ENCODE assay signal across 8 cellular contexts in the genomic region with DNA sequence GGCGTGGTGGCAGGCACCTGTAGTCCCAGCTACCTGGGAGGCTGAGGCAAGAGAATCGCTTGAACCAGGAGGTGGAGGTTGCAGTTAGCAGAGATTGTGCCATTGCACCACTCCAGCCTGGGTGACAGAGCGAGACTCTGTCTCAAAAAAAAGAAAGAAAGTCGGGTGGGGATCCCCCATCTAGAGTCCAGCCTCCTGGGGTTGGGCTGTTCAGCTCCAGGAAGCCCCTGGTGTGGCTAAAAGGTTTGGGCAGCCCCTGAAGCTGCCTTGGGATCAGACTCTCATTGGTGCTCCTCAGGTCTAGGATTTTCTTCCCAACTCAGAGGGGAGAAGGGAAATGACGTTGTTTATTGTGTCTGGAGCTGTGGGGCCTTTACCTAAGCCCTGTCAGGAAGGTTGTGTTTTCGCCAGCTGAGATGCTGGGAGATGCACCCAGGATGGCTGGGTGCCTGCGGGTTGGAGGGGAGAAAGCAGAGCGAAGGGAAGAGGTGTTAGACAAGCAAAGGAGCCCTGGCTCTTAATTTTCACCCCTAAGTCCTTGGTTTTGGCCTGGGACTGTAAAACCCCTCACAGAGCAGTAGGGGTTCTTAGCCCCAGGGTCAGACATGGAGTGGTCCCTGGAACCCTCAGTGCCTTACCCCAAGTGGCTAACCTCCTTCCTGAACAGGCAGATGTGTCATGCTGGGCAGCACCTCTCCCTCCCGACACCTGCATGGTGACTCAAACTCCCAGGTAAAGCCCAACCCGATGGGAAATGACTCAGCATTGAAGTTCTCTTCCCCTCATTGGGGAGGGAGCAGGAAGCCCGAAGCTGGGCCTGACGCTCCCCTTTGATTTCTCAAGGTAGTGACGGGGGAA. TPM values are rescaled to one million over a fixed set of nuclear protein-coding genes. Genes with fewer than 3 reads are reported as not detected.
DNase-seq lines count a peak whose midpoint lies in the region; ATAC-seq, FAIRE-seq and TF ChIP-seq lines count a peak whose summit lies in the region.

No MANE protein-coding gene starts in this region.

- H3K36me3 Mint-ChIP-seq in T-helper 17 cell (ENCODE audit: low read depth) (peaks cover 2% of the 10 kb centered on the region), chondrocyte (ENCODE audit: low read depth) (peaks cover 1% of the 10 kb centered on the region)

- no peak overlapping the region for H3K27ac ChIP-seq in colonic mucosa

- intact Hi-C loops in colonic mucosa (cut with DNase I), result no loop called here

- DNase-seq in Daoy (ENCODE audit: low read depth) (peak; percentile 55), T-helper 17 cell (peak in 2 of 3 donors; percentile 30 to 49), colonic mucosa (peak; percentile 40), chondrocyte (ENCODE audit: low spot score) (no peak), D721Med (ENCODE audit: insufficient read length, low spot score) (no peak)
- DNase-seq in stimulated activated CD4-positive, alpha-beta T cell treated with anti-CD3 and anti-CD28 coated beads, Interleukin-1b, Interleukin-23, amount 100 ng/mL, for 4 hours (ENCODE audit: low read depth in 2 of 2), result peak; percentile 34 to 60

- FAIRE-seq in D721Med (lab: Jason Lieb, UNC), result no peak

- H3K36me3 ChIP-seq in colonic mucosa, result no peaks in the 10 kb centered on the region

- H3K27ac Mint-ChIP-seq in T-helper 17 cell (peak overlapping the region; percentile 74), chondrocyte (ENCODE audit: unreplicated experiment) (no peak overlapping the region)

- no peaks in the 10 kb centered on the region for H3K27me3 ChIP-seq in colonic mucosa

- peak; percentile 87 for ATAC-seq in HG02610 (IDR thresholded peaks at IDR 0.05; ENCODE audit: unreplicated experiment)
- ATAC-seq in T-helper 17 cell, result peak; percentile 93
- no peak for ATAC-seq in GM19328 (IDR thresholded peaks at IDR 0.05; ENCODE audit: unreplicated experiment)

- H3K4me1 Mint-ChIP-seq in T-helper 17 cell (peaks cover 15% of the 10 kb centered on the region), chondrocyte (ENCODE audit: low read depth) (no peaks in the 10 kb centered on the region)

- TF ChIP-seq CTCF in colonic mucosa (IDR thresholded peaks at IDR 0.05) (no peak), chondrocyte (IDR thresholded peaks at IDR 0.05) (no peak), D721Med (IDR thresholded peaks at IDR 0.05; ENCODE audit: insufficient read depth, missing control alignments) (no peak)

- H3K9me3 ChIP-seq in T-helper 17 cell (ENCODE audit: control insufficient read depth, low read length, poor library complexity, severe bottlenecking) (no peaks in the 10 kb centered on the region), colonic mucosa (no peaks in the 10 kb centered on the region)

- H3K4me3 Mint-ChIP-seq in T-helper 17 cell (peak overlapping the region; percentile 67), chondrocyte (ENCODE audit: unreplicated experiment) (no peak overlapping the region)

- no peak overlapping the region for H3K4me3 ChIP-seq in colonic mucosa

- H3K4me1 ChIP-seq in colonic mucosa, result no peaks in the 10 kb centered on the region

- no peaks in the 10 kb centered on the region for H3K9me3 Mint-ChIP-seq in chondrocyte (ENCODE audit: low read depth)

- peaks cover 3% of the 10 kb centered on the region for H3K27me3 Mint-ChIP-seq in T-helper 17 cell
- no peaks in the 10 kb centered on the region for H3K27me3 Mint-ChIP-seq in chondrocyte (ENCODE audit: low read depth)

- H3K9ac ChIP-seq in colonic mucosa (ENCODE audit: low read depth in 2 of 2, low read length in 2 of 2), result no peak overlapping the region

RNA-seq across cellular contexts. Expression of gene PLAU, which starts 21.1 kb away (rescaled TPM):
- 159 and 165 TPM in 2 replicates for total RNA-seq in Daoy (2014; rRNA removed; shearing (Covaris generic))
- total RNA-seq in T-helper 17 cell (under 1 TPM in 1 of 2 donors, not detected in 1; 0.42 TPM), colonic mucosa (10 to 100 TPM in 1 of 2 donors, 1 to 10 TPM in 1; 4.0 to 11.4 TPM), chondrocyte (54.2 to 84.9 TPM (median 54.8 TPM) in 3 replicates)

RNA-seq across cellular contexts. Expression of gene CAMK2G, which starts 57.6 kb away (rescaled TPM):
- 12.2 and 14.6 TPM in 2 replicates for total RNA-seq in Daoy (2014; rRNA removed; shearing (Covaris generic))
- total RNA-seq in T-helper 17 cell (10 to 100 TPM; 52.6 to 59.6 TPM), colonic mucosa (10 to 100 TPM; 40.0 to 45.8 TPM), chondrocyte (30.5 to 31.7 TPM (median 30.5 TPM) in 3 replicates)

Comparison
In these comparisons a context has a peak if more than half of its experiments do, and no peak if none do; other contexts are left out.
1. DNase-seq: peak in Daoy (single experiment), T-helper 17 cell (2 of 3), colonic mucosa (single experiment) and stimulated activated CD4-positive, alpha-beta T cell treated with anti-CD3 and anti-CD28 coated beads, Interleukin-1b, Interleukin-23, amount 100 ng/mL, for 4 hours (2 of 2); none in chondrocyte (single experiment) and D721Med (single experiment).